Comparison of ENCODE assay signal across 15 cellular contexts in the genomic region with DNA sequence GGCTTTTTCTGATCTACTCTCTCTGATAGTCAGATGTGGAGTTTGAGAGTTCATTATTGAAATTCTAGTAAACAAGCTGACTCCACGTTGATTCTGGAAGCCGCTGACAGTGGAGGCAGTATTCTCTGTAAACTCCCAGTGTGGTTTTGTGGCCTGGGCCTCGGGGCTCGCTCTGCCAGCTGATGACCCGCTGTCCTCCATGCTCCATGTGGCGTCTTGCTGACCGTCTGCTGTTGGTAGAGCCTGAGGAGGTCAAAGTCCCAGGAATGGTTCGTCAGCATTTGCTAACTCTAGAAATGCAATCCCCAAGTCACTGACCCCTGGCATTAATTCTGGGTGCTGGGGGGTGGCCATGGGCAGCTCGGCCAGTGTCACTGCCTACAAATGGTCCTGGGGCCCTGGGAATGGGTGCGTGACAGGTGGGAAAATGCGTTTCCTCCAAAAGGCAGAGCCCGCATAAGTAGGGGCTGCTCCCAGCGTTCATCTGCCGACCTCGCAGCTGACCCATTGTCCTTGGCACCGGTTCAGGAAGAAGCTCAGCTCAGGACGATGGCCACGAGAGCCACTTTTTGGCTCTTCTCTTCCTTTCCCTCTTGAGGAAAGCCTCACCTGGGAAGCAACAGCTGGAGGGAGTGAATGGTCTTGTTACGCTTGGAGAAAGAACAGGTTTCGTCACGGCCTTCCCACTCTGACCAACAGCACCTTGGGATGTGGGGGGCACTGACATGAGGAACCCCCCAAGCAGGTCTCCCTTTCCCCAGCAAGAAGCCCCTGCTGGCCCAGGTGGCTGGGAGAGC.
"Had no signal": no experiment of that assay in that cellular context is flagged by ENCODE, and none has a peak within 500 bp of the region (broad histone marks: within the 10 kb centered on the region; RNA-seq: fewer than 3 reads in every experiment).

No MANE protein-coding gene starts in this region.

- H3K4me1 ChIP-seq: foreskin keratinocyte, prostate gland, right lobe of liver, stomach, vagina had no signal

- ATAC-seq: activated CD4-positive, CD25-positive, alpha-beta regulatory T cell treated with anti-CD3 and anti-CD28 coated beads, Interleukin-2, amount 50 U/mL, for 24 hours; activated CD8-positive, alpha-beta memory T cell treated with anti-CD3 and anti-CD28 coated beads, Interleukin-2, amount 10 ng/mL, durations not matched to agents 7 days and 5 days; activated naive CD4-positive, alpha-beta T cell treated with anti-CD3 and anti-CD28 coated beads, Interleukin-2, amount 50 U/mL, for 72 hours; foreskin keratinocyte; naive thymus-derived CD4-positive, alpha-beta T cell; right lobe of liver had no signal

- H3K27ac ChIP-seq: brain microvascular endothelial cell, foreskin keratinocyte, prostate gland, right lobe of liver, stomach, thoracic aorta, vagina had no signal

- H3K36me3 Mint-ChIP-seq: activated CD8-positive, alpha-beta memory T cell treated with anti-CD3 and anti-CD28 coated beads, Interleukin-2, amount 10 ng/mL, durations not matched to agents 7 days and 5 days had no signal

- H3K27me3 ChIP-seq: brain microvascular endothelial cell, foreskin keratinocyte, right lobe of liver, vagina had no signal

- H3K4me1 Mint-ChIP-seq: activated CD8-positive, alpha-beta memory T cell treated with anti-CD3 and anti-CD28 coated beads, Interleukin-2, amount 10 ng/mL, durations not matched to agents 7 days and 5 days; naive thymus-derived CD4-positive, alpha-beta T cell had no signal

- H3K4me3 ChIP-seq: prostate gland, right lobe of liver, stomach, thoracic aorta, vagina had no signal

- DNase-seq: activated CD8-positive, alpha-beta memory T cell treated with anti-CD3 and anti-CD28 coated beads, Interleukin-2, amount 10 ng/mL, durations not matched to agents 7 days and 5 days; activated gamma-delta T cell; activated T-cell treated with anti-CD3 and anti-CD28 coated beads, Interleukin-2, amount 50 U/mL, for 1 hour; brain microvascular endothelial cell; effector memory CD4-positive, alpha-beta T cell; foreskin keratinocyte; glutamatergic neuron; naive thymus-derived CD4-positive, alpha-beta T cell; stomach had no signal

- H3K9me3 ChIP-seq: prostate gland, right lobe of liver, thoracic aorta, vagina had no signal

- H3K4me3 Mint-ChIP-seq: activated CD8-positive, alpha-beta memory T cell treated with anti-CD3 and anti-CD28 coated beads, Interleukin-2, amount 10 ng/mL, durations not matched to agents 7 days and 5 days; naive thymus-derived CD4-positive, alpha-beta T cell had no signal

- H3K27ac Mint-ChIP-seq: activated CD8-positive, alpha-beta memory T cell treated with anti-CD3 and anti-CD28 coated beads, Interleukin-2, amount 10 ng/mL, durations not matched to agents 7 days and 5 days; activated naive CD4-positive, alpha-beta T cell treated with anti-CD3 and anti-CD28 coated beads, Interleukin-2, amount 50 U/mL, for 72 hours; naive thymus-derived CD4-positive, alpha-beta T cell had no signal

- H3K36me3 ChIP-seq: brain microvascular endothelial cell, prostate gland, right lobe of liver, stomach, thoracic aorta, vagina had no signal
